8 cellular contexts compared by ENCODE assay signal in the genomic region with DNA sequence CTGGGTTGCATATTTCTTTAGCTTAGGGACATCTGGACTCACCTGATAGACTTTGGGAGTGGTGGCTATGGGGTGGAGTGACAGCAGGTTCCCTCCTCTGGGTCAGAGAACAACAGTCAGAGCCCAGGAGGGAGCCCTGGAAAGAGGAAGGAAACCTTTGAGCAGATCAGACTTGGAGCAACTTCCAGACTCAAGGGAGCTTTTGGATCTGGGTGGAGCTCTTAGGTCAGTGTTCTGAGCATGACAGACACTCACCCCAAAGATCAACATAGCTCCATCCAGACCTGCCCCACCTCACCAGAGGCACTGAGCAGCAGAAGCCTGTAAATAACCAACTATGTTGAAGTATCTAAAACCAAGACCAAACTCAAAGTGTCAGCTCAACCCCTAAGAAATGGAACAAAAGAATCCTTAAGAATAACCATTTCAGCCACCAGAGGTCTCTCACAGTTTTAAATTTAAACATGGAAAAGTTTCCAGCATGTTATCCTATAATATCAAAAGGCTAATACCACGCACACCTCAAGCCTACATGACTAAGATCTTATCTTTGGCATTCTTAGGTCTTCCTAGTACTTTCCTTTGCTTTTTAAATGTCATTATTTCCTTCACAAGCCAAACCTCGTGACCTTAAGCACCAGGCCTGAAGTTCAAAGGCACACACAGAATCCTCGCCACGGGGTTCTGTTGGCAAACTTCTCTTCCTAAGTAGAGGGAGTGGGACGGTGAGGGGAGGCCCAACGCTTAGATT. TPM values are rescaled to one million over a fixed set of nuclear protein-coding genes. Genes with fewer than 3 reads are reported as not detected.
DNase-seq lines count a peak whose midpoint lies in the region; ATAC-seq and TF ChIP-seq lines count a peak whose summit lies in the region.

No MANE protein-coding gene starts in this region.

- H3K9me3 Mint-ChIP-seq in activated naive CD8-positive, alpha-beta T cell treated with anti-CD3 and anti-CD28 coated beads for 36 hours, result no peaks in the 10 kb centered on the region
- no peaks in the 10 kb centered on the region for H3K9me3 Mint-ChIP-seq in stimulated activated naive CD8-positive, alpha-beta T cell treated with anti-CD3 and anti-CD28 coated beads, Interleukin-15, Interleukin-2, amounts not matched to agents 100 ng/mL and 50 ng/mL, for 24 hours

- peak overlapping the region; percentile 51 for H3K27ac Mint-ChIP-seq in activated naive CD8-positive, alpha-beta T cell treated with anti-CD3 and anti-CD28 coated beads for 36 hours
- peak overlapping the region; percentile 85 for H3K27ac Mint-ChIP-seq in stimulated activated naive CD8-positive, alpha-beta T cell treated with anti-CD3 and anti-CD28 coated beads, Interleukin-15, Interleukin-2, amounts not matched to agents 100 ng/mL and 50 ng/mL, for 24 hours

- H3K4me1 ChIP-seq in HEK293 (ENCODE audit: control insufficient read depth, insufficient read depth, low read length) (no peaks in the 10 kb centered on the region), right cardiac atrium (ENCODE audit: control insufficient read depth, insufficient read depth, low read length) (peaks cover 19% of the 10 kb centered on the region)

- H3K9me3 ChIP-seq in HEK293 (ENCODE audit: control insufficient read depth, insufficient read depth, low read depth, low read length) (no peaks in the 10 kb centered on the region), right cardiac atrium (ENCODE audit: control insufficient read depth, low read length) (no peaks in the 10 kb centered on the region)

- POLR2A ChIA-PET in HEK293 (lab: Yijun Ruan, JAX), result interaction anchor here (1.1 kb wide), 1 partner anchor 115 kb away, joined by 3 read pairs; no protein-coding TSS in a partner anchor

- intact Hi-C loops in right cardiac atrium (cut with DNase I), result no loop called here

- peaks cover 12% of the 10 kb centered on the region for H3K4me1 Mint-ChIP-seq in activated naive CD8-positive, alpha-beta T cell treated with anti-CD3 and anti-CD28 coated beads for 36 hours
- H3K4me1 Mint-ChIP-seq in stimulated activated naive CD8-positive, alpha-beta T cell treated with anti-CD3 and anti-CD28 coated beads, Interleukin-15, Interleukin-2, amounts not matched to agents 100 ng/mL and 50 ng/mL, for 24 hours (ENCODE audit: low read depth), result peaks cover 34% of the 10 kb centered on the region

- CTCF ChIA-PET in HEK293 (lab: Yijun Ruan, JAX), result interaction anchor here (0.7 to 3.5 kb wide), 10 partner anchors 11 to 408 kb away, joined by 3 to 26 read pairs (median 4); no protein-coding TSS in a partner anchor

- no peaks in the 10 kb centered on the region for H3K27me3 ChIP-seq in right cardiac atrium (ENCODE audit: control insufficient read depth, insufficient read depth)

- H3K36me3 ChIP-seq in HEK293 (ENCODE audit: control insufficient read depth in 2 of 2, insufficient read depth in 1 of 2, low read length in 2 of 2), result no peaks in the 10 kb centered on the region

- H3K27ac ChIP-seq in HEK293 (ENCODE audit: extremely low read depth, low read depth, low read length) (no peak overlapping the region), right cardiac atrium (ENCODE audit: low read length) (peak overlapping the region; percentile 25)

- ATAC-seq in right cardiac atrium (peak; percentile 23 to 67), GM19467 (IDR thresholded peaks at IDR 0.05; ENCODE audit: unreplicated experiment) (no peak), HG03039 (IDR thresholded peaks at IDR 0.05; ENCODE audit: unreplicated experiment) (no peak)

- no peak for TF ChIP-seq CTCF in HEK293 (tag by site-specific recombination; IDR thresholded peaks at IDR 0.05)

- DNase-seq in activated naive CD8-positive, alpha-beta T cell treated with anti-CD3 and anti-CD28 coated beads for 36 hours, result no peak
- DNase-seq in right cardiac atrium, result no peak
- DNase-seq in stimulated activated CD4-positive, alpha-beta T cell treated with anti-CD3 and anti-CD28 coated beads, Interleukin-4, amount 100 ng/mL, for 24 hours, result no peak
- DNase-seq in NCI-H1436 treated with DMSO at 0.1 percent for 48 hours (lab: John Stamatoyannopoulos, UW), result no peak

- H3K36me3 Mint-ChIP-seq in activated naive CD8-positive, alpha-beta T cell treated with anti-CD3 and anti-CD28 coated beads for 36 hours, result no peaks in the 10 kb centered on the region
- H3K36me3 Mint-ChIP-seq in stimulated activated naive CD8-positive, alpha-beta T cell treated with anti-CD3 and anti-CD28 coated beads, Interleukin-15, Interleukin-2, amounts not matched to agents 100 ng/mL and 50 ng/mL, for 24 hours (ENCODE audit: low read depth), result no peaks in the 10 kb centered on the region

- H3K4me3 Mint-ChIP-seq in activated naive CD8-positive, alpha-beta T cell treated with anti-CD3 and anti-CD28 coated beads for 36 hours, result no peak overlapping the region
- peak overlapping the region; percentile 14 for H3K4me3 Mint-ChIP-seq in stimulated activated naive CD8-positive, alpha-beta T cell treated with anti-CD3 and anti-CD28 coated beads, Interleukin-15, Interleukin-2, amounts not matched to agents 100 ng/mL and 50 ng/mL, for 24 hours

- H3K4me3 ChIP-seq in HEK293 (ENCODE audit: low read depth, low read length) (no peak overlapping the region), right cardiac atrium (ENCODE audit: low read length) (no peak overlapping the region)

- WGBS in right cardiac atrium, result 56% methylated on average over 6 of the region's 6 CpGs

- H3K27me3 Mint-ChIP-seq in activated naive CD8-positive, alpha-beta T cell treated with anti-CD3 and anti-CD28 coated beads for 36 hours, result peaks cover 6% of the 10 kb centered on the region
- peaks cover 4% of the 10 kb centered on the region for H3K27me3 Mint-ChIP-seq in stimulated activated naive CD8-positive, alpha-beta T cell treated with anti-CD3 and anti-CD28 coated beads, Interleukin-15, Interleukin-2, amounts not matched to agents 100 ng/mL and 50 ng/mL, for 24 hours

TF ChIP-seq in HEK293, 187 proteins besides CTCF, POLR2A, EP300 and RAD21:
- TF ChIP-seq, protein P1, sequence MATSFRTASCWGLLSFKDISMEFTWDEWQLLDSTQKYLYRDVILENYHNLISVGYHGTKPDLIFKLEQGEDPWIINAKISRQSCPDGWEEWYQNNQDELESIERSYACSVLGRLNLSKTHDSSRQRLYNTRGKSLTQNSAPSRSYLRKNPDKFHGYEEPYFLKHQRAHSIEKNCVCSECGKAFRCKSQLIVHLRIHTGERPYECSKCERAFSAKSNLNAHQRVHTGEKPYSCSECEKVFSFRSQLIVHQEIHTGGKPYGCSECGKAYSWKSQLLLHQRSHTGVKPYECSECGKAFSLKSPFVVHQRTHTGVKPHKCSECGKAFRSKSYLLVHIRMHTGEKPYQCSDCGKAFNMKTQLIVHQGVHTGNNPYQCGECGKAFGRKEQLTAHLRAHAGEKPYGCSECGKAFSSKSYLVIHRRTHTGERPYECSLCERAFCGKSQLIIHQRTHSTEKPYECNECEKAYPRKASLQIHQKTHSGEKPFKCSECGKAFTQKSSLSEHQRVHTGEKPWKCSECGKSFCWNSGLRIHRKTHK (tag by site-specific recombination; IDR thresholded peaks at IDR 0.05), result no peak
- TF ChIP-seq ZNF792 (tag by site-specific recombination; IDR thresholded peaks at IDR 0.05) (no peak), ZNF654 (tag by site-specific recombination; IDR thresholded peaks at IDR 0.05; ENCODE audit: low read depth) (peak; percentile 23; the same call in 1 of the 2 replicates), ZEB2 (tag by site-specific recombination; IDR thresholded peaks at IDR 0.05) (no peak), ZNF555 (tag by site-specific recombination; conservative IDR thresholded peaks at IDR 0.05) (no peak)
- TF ChIP-seq, protein P2, sequence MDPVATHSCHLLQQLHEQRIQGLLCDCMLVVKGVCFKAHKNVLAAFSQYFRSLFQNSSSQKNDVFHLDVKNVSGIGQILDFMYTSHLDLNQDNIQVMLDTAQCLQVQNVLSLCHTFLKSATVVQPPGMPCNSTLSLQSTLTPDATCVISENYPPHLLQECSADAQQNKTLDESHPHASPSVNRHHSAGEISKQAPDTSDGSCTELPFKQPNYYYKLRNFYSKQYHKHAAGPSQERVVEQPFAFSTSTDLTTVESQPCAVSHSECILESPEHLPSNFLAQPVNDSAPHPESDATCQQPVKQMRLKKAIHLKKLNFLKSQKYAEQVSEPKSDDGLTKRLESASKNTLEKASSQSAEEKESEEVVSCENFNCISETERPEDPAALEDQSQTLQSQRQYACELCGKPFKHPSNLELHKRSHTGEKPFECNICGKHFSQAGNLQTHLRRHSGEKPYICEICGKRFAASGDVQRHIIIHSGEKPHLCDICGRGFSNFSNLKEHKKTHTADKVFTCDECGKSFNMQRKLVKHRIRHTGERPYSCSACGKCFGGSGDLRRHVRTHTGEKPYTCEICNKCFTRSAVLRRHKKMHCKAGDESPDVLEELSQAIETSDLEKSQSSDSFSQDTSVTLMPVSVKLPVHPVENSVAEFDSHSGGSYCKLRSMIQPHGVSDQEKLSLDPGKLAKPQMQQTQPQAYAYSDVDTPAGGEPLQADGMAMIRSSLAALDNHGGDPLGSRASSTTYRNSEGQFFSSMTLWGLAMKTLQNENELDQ (tag by site-specific recombination; IDR thresholded peaks at IDR 0.05; ENCODE audit: low read depth), result no peak

RNA-seq across cellular contexts. Expression of gene UMPS, which starts 56.4 kb away (rescaled TPM):
- 10 to 100 TPM; 88.6 to 94.0 TPM for total RNA-seq in activated naive CD8-positive, alpha-beta T cell treated with anti-CD3 and anti-CD28 coated beads for 36 hours
- total RNA-seq in right cardiac atrium, result 10 to 100 TPM in 3 of 4 donors, 1 to 10 TPM in 1; 9.6 to 12.8 (median 10.6) TPM
- 4.2 TPM for polyA plus RNA-seq in right cardiac atrium

Comparison
In these comparisons a context has a peak if more than half of its experiments do, and no peak if none do; other contexts are left out.
1. ATAC-seq: peak in right cardiac atrium (2 of 2); none in GM19467 (single experiment) and HG03039 (single experiment).
2. RNA of gene UMPS, which starts 56.4 kb away (total RNA-seq): 88.6 to 94.0 TPM in activated naive CD8-positive, alpha-beta T cell treated with anti-CD3 and anti-CD28 coated beads for 36 hours; 9.6 to 12.8 TPM in right cardiac atrium; every median in the first group is over 4 times any median in the second.